14 cellular contexts compared by ENCODE assay signal in the genomic region with DNA sequence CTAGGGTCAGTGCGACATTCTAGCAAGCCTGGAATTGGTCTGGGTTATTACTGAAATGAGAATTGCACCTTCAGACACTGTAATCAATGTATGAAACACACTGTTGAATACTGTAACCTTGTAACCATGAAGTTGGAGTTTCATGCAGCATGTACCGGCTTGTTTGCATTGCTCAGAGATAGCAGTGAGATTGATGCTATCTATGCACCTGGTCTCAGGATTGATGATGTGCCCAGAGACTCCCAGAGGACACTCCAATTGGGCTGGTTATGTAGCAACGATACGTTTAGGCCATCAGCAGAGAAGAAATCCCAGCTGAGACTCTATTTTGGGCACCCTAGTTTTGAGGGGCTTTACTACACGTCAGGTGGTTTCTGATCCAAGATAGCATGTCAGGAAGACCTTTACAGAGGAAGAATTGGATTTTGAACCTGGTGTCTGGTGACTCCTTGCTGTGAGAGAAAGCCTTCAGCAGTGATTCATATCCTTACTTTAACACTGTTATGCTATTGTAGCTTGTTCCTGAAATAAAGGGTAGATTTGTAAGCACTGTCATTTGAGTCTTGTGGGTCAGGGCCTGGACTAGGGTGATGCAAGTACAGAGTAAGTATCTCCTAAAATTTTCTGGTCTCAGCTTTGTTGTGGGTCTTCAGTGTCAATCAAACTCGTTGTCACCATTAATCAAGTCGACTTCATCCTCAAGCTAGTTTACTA.
DNase-seq lines count a peak whose midpoint lies in the region; ATAC-seq, FAIRE-seq and TF ChIP-seq lines count a peak whose summit lies in the region.
"Had no signal": no experiment of that assay in that cellular context is flagged by ENCODE, and none has a peak within 500 bp of the region (broad histone marks: within the 10 kb centered on the region; RNA-seq: fewer than 3 reads in every experiment).

No MANE protein-coding gene starts in this region.

- no peak for FAIRE-seq in bronchial epithelial cell (lab: Jason Lieb, UNC)
- no peak for FAIRE-seq in pancreas (lab: Jason Lieb, UNC)
- FAIRE-seq: A204.1 had no signal

- H3K27ac ChIP-seq in osteoblast (ENCODE audit: low read depth, low read length) = no peak overlapping the region
- H3K27ac ChIP-seq in pancreas = no peak overlapping the region
- no peak overlapping the region for H3K27ac ChIP-seq in thyroid gland
- H3K27ac ChIP-seq: left lung, SJSA1 had no signal

- no peak for TF ChIP-seq POLR2A in thyroid gland (IDR thresholded peaks at IDR 0.05)

- H3K4me3 ChIP-seq in bronchial epithelial cell (ENCODE audit: low read depth, low read length) (no peak overlapping the region), osteoblast (ENCODE audit: insufficient read depth, low read length) (no peak overlapping the region), pancreas (no peak overlapping the region), thyroid gland (replicated peaks in 1 of 3) (no peak overlapping the region)
- H3K4me3 ChIP-seq: left lung, SJSA1 had no signal

- H3K4me2 ChIP-seq in osteoblast (ENCODE audit: insufficient read depth, low read length) = no peak overlapping the region

- peaks cover 9% of the 10 kb centered on the region for H3K4me1 ChIP-seq in osteoblast (ENCODE audit: insufficient read depth, low read length)
- peaks cover 0 to 9% (median 7%) of the 10 kb centered on the region in 3 donors for H3K4me1 ChIP-seq in pancreas
- H3K4me1 ChIP-seq in thyroid gland = no peaks in the 10 kb centered on the region

- 67 to 70% methylated on average over 7 of the region's 7 CpGs for WGBS in pancreas, 2 donors
- WGBS in thyroid gland, 2 donors = 87 to 93% methylated on average over 7 of the region's 7 CpGs

- H4K20me1 ChIP-seq in osteoblast (ENCODE audit: insufficient read depth, low read length) = no peaks in the 10 kb centered on the region

- H3K27me3 ChIP-seq in bronchial epithelial cell (ENCODE audit: control insufficient read depth, insufficient read depth, low read length) = no peaks in the 10 kb centered on the region
- peaks cover 2% of the 10 kb centered on the region for H3K27me3 ChIP-seq in osteoblast (ENCODE audit: insufficient read depth, low read length)
- no peaks in the 10 kb centered on the region for H3K27me3 ChIP-seq in pancreas
- no peaks in the 10 kb centered on the region for H3K27me3 ChIP-seq in thyroid gland
- H3K27me3 ChIP-seq: left lung, SJSA1 had no signal

- no peak for ATAC-seq in pancreas
- ATAC-seq: left lung had no signal

- intact Hi-C loops in pancreas (cut with DNase I) (no loop called here), thyroid gland (cut with DNase I) (no loop called here)

- no peaks in the 10 kb centered on the region for H3K79me2 ChIP-seq in osteoblast (ENCODE audit: insufficient read depth, low read length)

- H3K9me3 ChIP-seq in osteoblast (ENCODE audit: low read depth, low read length) (no peaks in the 10 kb centered on the region), pancreas (no peaks in the 10 kb centered on the region), thyroid gland (no peaks in the 10 kb centered on the region)
- H3K9me3 ChIP-seq: left lung, SJSA1 had no signal

- H3K36me3 ChIP-seq in bronchial epithelial cell (ENCODE audit: control insufficient read depth, insufficient read depth, low read length) (no peaks in the 10 kb centered on the region), osteoblast (ENCODE audit: insufficient read depth, low read length) (no peaks in the 10 kb centered on the region), pancreas (no peaks in the 10 kb centered on the region), thyroid gland (no peaks in the 10 kb centered on the region)
- H3K36me3 ChIP-seq: left lung, SJSA1 had no signal

- peak; percentile 6 for DNase-seq in DMS153 (lab: John Stamatoyannopoulos, UW)
- DNase-seq in DMS153 treated with DMSO at 0.1 percent for 48 hours (lab: John Stamatoyannopoulos, UW; ENCODE audit: unreplicated experiment) = no peak
- DNase-seq in NCI-H146 (lab: John Stamatoyannopoulos, UW) = peak; percentile 70
- DNase-seq in bronchial epithelial cell (ENCODE audit: low read depth) = peak; percentile 67
- peak; percentile 78 for DNase-seq in osteoblast (ENCODE audit: insufficient read length, low spot score, missing footprints)
- DNase-seq in pancreas = no peak
- DNase-seq in SW480 (ENCODE audit: low spot score) = no peak
- no peak for DNase-seq in thyroid gland
- DNase-seq: activated CD4-positive, alpha-beta T cell treated with anti-CD3 and anti-CD28 coated beads for 4 hours; left lung; NCI-H226; stimulated activated CD4-positive, alpha-beta T cell treated with anti-CD3 and anti-CD28 coated beads, Interleukin-2, amount 100 ng/mL, for 48 hours had no signal

- H2AFZ ChIP-seq in osteoblast (ENCODE audit: low read length) = no peak overlapping the region

- TF ChIP-seq CTCF in bronchial epithelial cell (IDR thresholded peaks at IDR 0.05; ENCODE audit: insufficient read depth, low read length, severe bottlenecking) = no peak
- no peak for TF ChIP-seq CTCF in osteoblast (IDR thresholded peaks at IDR 0.05; ENCODE audit: extremely low read depth, low read depth, low read length)
- TF ChIP-seq CTCF in pancreas (IDR thresholded peaks at IDR 0.05) = no peak
- TF ChIP-seq CTCF in thyroid gland (IDR thresholded peaks at IDR 0.05) = no peak

Comparison
In these comparisons a context has a peak if more than half of its experiments do, and no peak if none do; other contexts are left out.
1. DNase-seq: peak in DMS153 (single experiment), NCI-H146 (single experiment), bronchial epithelial cell (single experiment) and osteoblast (single experiment); none in DMS153 treated with DMSO at 0.1 percent for 48 hours (single experiment), pancreas (0 of 6), SW480 (single experiment) and thyroid gland (0 of 2).